ENCODE assay signal across 9 cellular contexts in genomic region chr16:88634141-88634993, GRCh38. TPM values are rescaled to one million over a fixed set of nuclear protein-coding genes. Genes with fewer than 3 reads are reported as not detected.
A peak's percentile ranks its signal among the peaks of the same experiment; 100 is the strongest.
DNase-seq lines count a peak whose midpoint lies in the region; ATAC-seq and TF ChIP-seq lines count a peak whose summit lies in the region.
"Had no signal": no experiment of that assay in that cellular context is flagged by ENCODE, and none has a peak within 500 bp of the region (broad histone marks: within the 10 kb centered on the region; RNA-seq: fewer than 3 reads in every experiment).

No MANE protein-coding gene starts in this region.

- peak overlapping the region; percentile 95 for H3K4me2 ChIP-seq in neural progenitor cell
- H3K4me2 ChIP-seq: A549 had no signal

- peaks cover 9% of the 10 kb centered on the region for H3K27me3 Mint-ChIP-seq in neural progenitor cell (ENCODE audit: insufficient read depth, low read depth)

- H3K36me3 ChIP-seq in neural progenitor cell, result no peaks in the 10 kb centered on the region

- no peak overlapping the region for H3K9ac ChIP-seq in neural progenitor cell

- H3K27me3 ChIP-seq in neural progenitor cell, result peaks cover 53% of the 10 kb centered on the region

- no peaks in the 10 kb centered on the region for H3K79me2 ChIP-seq in neural progenitor cell (ENCODE audit: low read depth)

- H3K27ac ChIP-seq in neural progenitor cell, result no peak overlapping the region
- H3K27ac ChIP-seq: A549 had no signal

- H3K4me1 ChIP-seq in neural progenitor cell, result peaks cover 4% of the 10 kb centered on the region
- H3K4me1 ChIP-seq: A549 had no signal

- ATAC-seq in HG03432 (IDR thresholded peaks at IDR 0.05; ENCODE audit: unreplicated experiment), result peak; percentile 49
- ATAC-seq in esophagus mucosa, result peak; percentile 46

- peaks cover 4% of the 10 kb centered on the region for H3K36me3 Mint-ChIP-seq in neural progenitor cell

- peaks cover 4% of the 10 kb centered on the region for H3K4me1 Mint-ChIP-seq in neural progenitor cell

- H3K9me3 Mint-ChIP-seq in neural progenitor cell, result no peaks in the 10 kb centered on the region

- peak overlapping the region; percentile 62 for H3K4me3 ChIP-seq in neural progenitor cell
- H3K4me3 ChIP-seq: A549 had no signal

- no peak overlapping the region for H3K27ac Mint-ChIP-seq in neural progenitor cell

- H3F3A ChIP-seq in neural progenitor cell (ENCODE audit: low read depth), result peaks cover 26% of the 10 kb centered on the region

- DNase-seq in SKM-1 treated with dmso at 0.1 percent for 144 hours (lab: John Stamatoyannopoulos, UW; ENCODE audit: unreplicated experiment), result peak; percentile 15
- no peak for DNase-seq in SKM-1 (lab: John Stamatoyannopoulos, UW; ENCODE audit: unreplicated experiment)
- peak; percentile 27 to 49 (median 42) for DNase-seq in activated CD8-positive, alpha-beta memory T cell treated with anti-CD3 and anti-CD28 coated beads for 48 hours (ENCODE audit: low read depth in 2 of 3, low spot score in 2 of 3)
- peak; percentile 83 for DNase-seq in neural progenitor cell (ENCODE audit: low spot score)
- no peak for DNase-seq in cerebellum (ENCODE audit: low spot score)
- no peak for DNase-seq in NCI-H82 (lab: John Stamatoyannopoulos, UW)

- no peaks in the 10 kb centered on the region for H3K9me3 ChIP-seq in neural progenitor cell (ENCODE audit: low read depth)
- H3K9me3 ChIP-seq: A549 had no signal

- no peak overlapping the region for H3K4me3 Mint-ChIP-seq in neural progenitor cell

- H2AFZ ChIP-seq in neural progenitor cell (replicated peaks), result no peak overlapping the region

- peaks cover 30% of the 10 kb centered on the region for H4K20me1 ChIP-seq in neural progenitor cell (ENCODE audit: low read depth)

- TF ChIP-seq CTCF in neural progenitor cell (IDR thresholded peaks at IDR 0.05), result no peak

RNA-seq across cellular contexts. Expression of gene IL17C, which starts 4.0 kb away (rescaled TPM):
- total RNA-seq in esophagus mucosa (not detected), neural progenitor cell (ENCODE audit: low replicate concordance) (not detected in 2 replicates), cerebellum (not detected)

RNA-seq across cellular contexts. Expression of gene CYBA, which starts 16.5 kb away (rescaled TPM):
- 66.3 TPM for total RNA-seq in esophagus mucosa
- 29.9 and 101 TPM in 2 replicates for total RNA-seq in neural progenitor cell (ENCODE audit: low replicate concordance)
- total RNA-seq in cerebellum, result 23.3 TPM

RNA-seq across cellular contexts. Expression of gene MVD, which starts 28.5 kb away (rescaled TPM):
- total RNA-seq in esophagus mucosa (154 TPM), neural progenitor cell (ENCODE audit: low replicate concordance) (12.7 and 53.7 TPM in 2 replicates), cerebellum (24.1 TPM)

RNA-seq across cellular contexts. Expression of gene SNAI3, which starts 51.9 kb away (rescaled TPM):
- total RNA-seq in esophagus mucosa (0.28 TPM), neural progenitor cell (ENCODE audit: low replicate concordance) (0.71 TPM in 1 of 2 replicates, not detected in the other), cerebellum (not detected)

Comparison
In these comparisons a context has a peak if more than half of its experiments do, and no peak if none do; other contexts are left out.
1. DNase-seq: peak in SKM-1 treated with dmso at 0.1 percent for 144 hours (single experiment), activated CD8-positive, alpha-beta memory T cell treated with anti-CD3 and anti-CD28 coated beads for 48 hours (3 of 3) and neural progenitor cell (single experiment); none in SKM-1 (single experiment), cerebellum (single experiment) and NCI-H82 (single experiment).